In genomic region chr7:35961203-35961602, GRCh38 we compare ENCODE assay signal across 1 cellular context.
A peak's percentile ranks its signal among the peaks of the same experiment; 100 is the strongest.
TF ChIP-seq lines count a peak whose summit lies in the region.

No MANE protein-coding gene starts in this region.

TF ChIP-seq in HepG2, 621 proteins besides CTCF, POLR2A, EP300 and RAD21:
- TF ChIP-seq MAFK (conservative IDR thresholded peaks at IDR 0.05 in 1 of 2, IDR thresholded peaks at IDR 0.05 in 1 of 2; ENCODE audit: low read length in 2 of 2) (peak; percentile 22 to 52; a peak in 1 of 4 replicates), MAFF (IDR thresholded peaks at IDR 0.05; ENCODE audit: low read depth, low read length) (peak; percentile 5; the same call in 1 of the 2 replicates)
